ENCODE assay signal across 26 cellular contexts in the genomic region with DNA sequence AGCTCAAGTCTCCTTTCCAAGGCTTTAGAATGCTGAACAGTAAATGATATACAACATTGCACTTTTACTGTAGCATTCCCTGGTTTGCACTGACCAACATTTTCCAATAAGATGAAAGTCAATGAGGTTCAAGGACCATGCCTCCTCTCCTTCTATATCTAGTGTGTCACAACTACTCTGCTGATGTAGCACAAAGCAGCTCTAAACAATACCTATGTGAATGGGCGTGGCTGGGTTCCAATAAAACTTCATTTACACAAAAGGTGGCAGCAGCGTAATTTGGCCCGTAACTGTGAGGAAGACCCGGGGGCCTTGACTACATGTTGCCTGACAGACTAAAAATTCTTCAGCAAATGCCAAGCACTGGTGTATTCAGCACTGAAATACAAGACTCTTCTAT. TPM values are rescaled to one million over a fixed set of nuclear protein-coding genes. Genes with fewer than 3 reads are reported as not detected.
DNase-seq lines count a peak whose midpoint lies in the region; ATAC-seq lines count a peak whose summit lies in the region.
"Had no signal": no experiment of that assay in that cellular context is flagged by ENCODE, and none has a peak within 500 bp of the region (broad histone marks: within the 10 kb centered on the region; RNA-seq: fewer than 3 reads in every experiment).

No MANE protein-coding gene starts in this region.

- H3K27ac ChIP-seq in CD4-positive, alpha-beta memory T cell (ENCODE audit: low read depth, low read length) = no peak overlapping the region
- H3K27ac ChIP-seq in naive thymus-derived CD4-positive, alpha-beta T cell (ENCODE audit: low read depth, low read length) = no peak overlapping the region
- H3K27ac ChIP-seq: C4-2B, GM23248, HL-60, KMS-11, RWPE1 had no signal

- H3K36me3 Mint-ChIP-seq in activated naive CD4-positive, alpha-beta T cell treated with anti-CD3 and anti-CD28 coated beads, Interleukin-2, amount 10 ng/mL, durations not matched to agents 7 days and 5 days = peaks cover 51% of the 10 kb centered on the region
- H3K36me3 Mint-ChIP-seq in CD4-positive, alpha-beta memory T cell = peaks cover 33 to 64% of the 10 kb centered on the region in 2 donors
- H3K36me3 Mint-ChIP-seq in activated T-helper 1 cell treated with anti-CD3 and anti-CD28 coated beads, Interleukin-12 subunit alpha, Interleukin-12 subunit beta, Interleukin-2, Interleukin-4 antibody, amounts not matched to agents 30 ng/mL and 10 ng/mL and 1 ng/mL, durations not matched to agents 14 hours and 24 hours and 36 hours (ENCODE audit: low read depth) = peaks cover 56% of the 10 kb centered on the region
- H3K36me3 Mint-ChIP-seq in naive thymus-derived CD4-positive, alpha-beta T cell = peaks cover 15 to 31% (median 30%) of the 10 kb centered on the region in 5 donors

- no peaks in the 10 kb centered on the region for H3K27me3 Mint-ChIP-seq in activated naive CD4-positive, alpha-beta T cell treated with anti-CD3 and anti-CD28 coated beads, Interleukin-2, amount 10 ng/mL, durations not matched to agents 7 days and 5 days
- H3K27me3 Mint-ChIP-seq in CD4-positive, alpha-beta memory T cell = no peaks in the 10 kb centered on the region
- no peaks in the 10 kb centered on the region for H3K27me3 Mint-ChIP-seq in activated T-helper 1 cell treated with anti-CD3 and anti-CD28 coated beads, Interleukin-12 subunit alpha, Interleukin-12 subunit beta, Interleukin-2, Interleukin-4 antibody, amounts not matched to agents 30 ng/mL and 10 ng/mL and 1 ng/mL, durations not matched to agents 14 hours and 24 hours and 36 hours (ENCODE audit: insufficient read depth)
- H3K27me3 Mint-ChIP-seq in naive thymus-derived CD4-positive, alpha-beta T cell = no peaks in the 10 kb centered on the region

- ATAC-seq in naive thymus-derived CD4-positive, alpha-beta T cell = no peak
- ATAC-seq in GM21825 (IDR thresholded peaks at IDR 0.05; ENCODE audit: unreplicated experiment) = no peak
- ATAC-seq: PC-3 had no signal

- intact Hi-C loops in CD4-positive, alpha-beta memory T cell (cut with micrococcal nuclease) = loop anchor here (2.0 kb wide), 1 partner anchor 17 kb away; no protein-coding TSS in a partner anchor
- intact Hi-C loops in activated T-helper 1 cell treated with anti-CD3 and anti-CD28 coated beads, Interleukin-12 subunit alpha, Interleukin-12 subunit beta, Interleukin-2, Interleukin-4 antibody, amounts not matched to agents 30 ng/mL and 10 ng/mL and 1 ng/mL, durations not matched to agents 14 hours and 24 hours and 36 hours (cut with micrococcal nuclease) = no loop called here
- intact Hi-C loops in naive thymus-derived CD4-positive, alpha-beta T cell (cut with micrococcal nuclease) = no loop called here

- H3K27me3 ChIP-seq in CD4-positive, alpha-beta memory T cell (ENCODE audit: insufficient read depth, low read length) = no peaks in the 10 kb centered on the region
- no peaks in the 10 kb centered on the region for H3K27me3 ChIP-seq in naive thymus-derived CD4-positive, alpha-beta T cell (ENCODE audit: control insufficient read depth in 2 of 2, insufficient read depth in 2 of 2, low read length in 2 of 2)

- H3K4me3 ChIP-seq in CD4-positive, alpha-beta memory T cell (ENCODE audit: low read length in 2 of 2) = no peak overlapping the region
- H3K4me3 ChIP-seq in naive thymus-derived CD4-positive, alpha-beta T cell (ENCODE audit: low read length) = no peak overlapping the region
- H3K4me3 ChIP-seq: GM23248, HAP-1 had no signal

- peaks cover 24% of the 10 kb centered on the region for H3K4me1 ChIP-seq in CD4-positive, alpha-beta memory T cell (ENCODE audit: insufficient read depth, low read length)
- H3K4me1 ChIP-seq in naive thymus-derived CD4-positive, alpha-beta T cell (ENCODE audit: control insufficient read depth in 2 of 2, insufficient read depth in 2 of 2, low read length in 2 of 2) = peaks cover under 1 to 7% of the 10 kb centered on the region in 2 donors
- H3K4me1 ChIP-seq: Caco-2 had no signal

- DNase-seq in activated naive CD4-positive, alpha-beta T cell treated with anti-CD3 and anti-CD28 coated beads, Interleukin-2, amount 10 ng/mL, durations not matched to agents 7 days and 5 days = no peak
- no peak for DNase-seq in activated naive CD4-positive, alpha-beta T cell treated with Interleukin-2 at 50 U/mL for 16 hours
- DNase-seq in CD4-positive, alpha-beta memory T cell = no peak
- no peak for DNase-seq in activated T-helper 1 cell treated with anti-CD3 and anti-CD28 coated beads, Interleukin-12 subunit alpha, Interleukin-12 subunit beta, Interleukin-2, Interleukin-4 antibody, amounts not matched to agents 30 ng/mL and 10 ng/mL and 1 ng/mL, durations not matched to agents 14 hours and 24 hours and 36 hours (ENCODE audit: low spot score)
- no peak for DNase-seq in naive thymus-derived CD4-positive, alpha-beta T cell
- DNase-seq in NCI-H1105 treated with DMSO at 0.1 percent for 48 hours (lab: John Stamatoyannopoulos, UW) = no peak
- DNase-seq: ACHN, Caco-2, GDM1, GM23248, NCI-H1417 treated with DMSO at 0.1 percent for 48 hours, NCI-H187 treated with DMSO at 0.1 percent for 48 hours, NCI-H226, NCI-H524, NCI-H82, PC-3, SIG-M5 had no signal

- POLR2A ChIA-PET in CD4-positive, alpha-beta memory T cell (lab: Charles Lee; ENCODE audit: partially characterized antibody) = interaction anchor here (1.1 kb wide), 1 partner anchor 14 kb away, joined by 3 read pairs; no protein-coding TSS in a partner anchor
- POLR2A ChIA-PET in naive thymus-derived CD4-positive, alpha-beta T cell (lab: Charles Lee) = interaction anchor here (0.7 to 2.2 kb wide), 5 partner anchors 9 to 201 kb away, joined by 3 to 5 read pairs (median 3); a partner anchor contains a TSS

- H3K4me1 Mint-ChIP-seq in activated naive CD4-positive, alpha-beta T cell treated with anti-CD3 and anti-CD28 coated beads, Interleukin-2, amount 10 ng/mL, durations not matched to agents 7 days and 5 days = peaks cover 25% of the 10 kb centered on the region
- peaks cover 22 to 42% (median 30%) of the 10 kb centered on the region in 4 donors for H3K4me1 Mint-ChIP-seq in CD4-positive, alpha-beta memory T cell
- H3K4me1 Mint-ChIP-seq in activated T-helper 1 cell treated with anti-CD3 and anti-CD28 coated beads, Interleukin-12 subunit alpha, Interleukin-12 subunit beta, Interleukin-2, Interleukin-4 antibody, amounts not matched to agents 30 ng/mL and 10 ng/mL and 1 ng/mL, durations not matched to agents 14 hours and 24 hours and 36 hours (ENCODE audit: low read depth) = peaks cover 35% of the 10 kb centered on the region
- peaks cover 15 to 35% (median 27%) of the 10 kb centered on the region in 7 donors for H3K4me1 Mint-ChIP-seq in naive thymus-derived CD4-positive, alpha-beta T cell

- CTCF ChIA-PET in activated naive CD4-positive, alpha-beta T cell treated with anti-CD3 and anti-CD28 coated beads, Interleukin-2, amount 10 ng/mL, durations not matched to agents 7 days and 5 days (lab: Charles Lee) = interaction anchor here (1.1 to 1.2 kb wide), 2 partner anchors 61 to 214 kb away, joined by 3 read pairs; no protein-coding TSS in a partner anchor
- CTCF ChIA-PET in CD4-positive, alpha-beta memory T cell (lab: Charles Lee; ENCODE audit: partially characterized antibody) = interaction anchor here (1.2 to 4.7 kb wide), 3 partner anchors 15 to 213 kb away, joined by 3 to 25 read pairs (median 10); no protein-coding TSS in a partner anchor
- CTCF ChIA-PET in naive thymus-derived CD4-positive, alpha-beta T cell (lab: Charles Lee) = interaction anchor here (0.8 to 3.0 kb wide), 2 partner anchors 51 to 55 kb away, joined by 4 to 19 read pairs; no protein-coding TSS in a partner anchor

- no peak overlapping the region for H3K4me3 Mint-ChIP-seq in activated naive CD4-positive, alpha-beta T cell treated with anti-CD3 and anti-CD28 coated beads, Interleukin-2, amount 10 ng/mL, durations not matched to agents 7 days and 5 days
- H3K4me3 Mint-ChIP-seq in CD4-positive, alpha-beta memory T cell = peak overlapping the region in 2 of 8 donors; percentile 1 to 35
- no peak overlapping the region for H3K4me3 Mint-ChIP-seq in activated T-helper 1 cell treated with anti-CD3 and anti-CD28 coated beads, Interleukin-12 subunit alpha, Interleukin-12 subunit beta, Interleukin-2, Interleukin-4 antibody, amounts not matched to agents 30 ng/mL and 10 ng/mL and 1 ng/mL, durations not matched to agents 14 hours and 24 hours and 36 hours
- no peak overlapping the region for H3K4me3 Mint-ChIP-seq in naive thymus-derived CD4-positive, alpha-beta T cell

- H3K27ac Mint-ChIP-seq in activated naive CD4-positive, alpha-beta T cell treated with anti-CD3 and anti-CD28 coated beads, Interleukin-2, amount 10 ng/mL, durations not matched to agents 7 days and 5 days = peak overlapping the region; percentile 20
- peak overlapping the region in 6 of 7 donors; percentile 5 to 90 (median 76) for H3K27ac Mint-ChIP-seq in CD4-positive, alpha-beta memory T cell
- peak overlapping the region; percentile 58 for H3K27ac Mint-ChIP-seq in activated T-helper 1 cell treated with anti-CD3 and anti-CD28 coated beads, Interleukin-12 subunit alpha, Interleukin-12 subunit beta, Interleukin-2, Interleukin-4 antibody, amounts not matched to agents 30 ng/mL and 10 ng/mL and 1 ng/mL, durations not matched to agents 14 hours and 24 hours and 36 hours
- peak overlapping the region; percentile 11 to 82 (median 61) for H3K27ac Mint-ChIP-seq in naive thymus-derived CD4-positive, alpha-beta T cell

- peaks cover 60% of the 10 kb centered on the region for H3K36me3 ChIP-seq in CD4-positive, alpha-beta memory T cell (ENCODE audit: insufficient read depth, low read length)
- H3K36me3 ChIP-seq in naive thymus-derived CD4-positive, alpha-beta T cell (ENCODE audit: control insufficient read depth in 2 of 3, insufficient read depth in 3 of 3, low read length in 3 of 3) = peaks cover 10 to 71% (median 19%) of the 10 kb centered on the region in 3 experiments

- no peaks in the 10 kb centered on the region for H3K9me3 Mint-ChIP-seq in activated naive CD4-positive, alpha-beta T cell treated with anti-CD3 and anti-CD28 coated beads, Interleukin-2, amount 10 ng/mL, durations not matched to agents 7 days and 5 days
- no peaks in the 10 kb centered on the region for H3K9me3 Mint-ChIP-seq in CD4-positive, alpha-beta memory T cell
- H3K9me3 Mint-ChIP-seq in activated T-helper 1 cell treated with anti-CD3 and anti-CD28 coated beads, Interleukin-12 subunit alpha, Interleukin-12 subunit beta, Interleukin-2, Interleukin-4 antibody, amounts not matched to agents 30 ng/mL and 10 ng/mL and 1 ng/mL, durations not matched to agents 14 hours and 24 hours and 36 hours = no peaks in the 10 kb centered on the region
- H3K9me3 Mint-ChIP-seq in naive thymus-derived CD4-positive, alpha-beta T cell = no peaks in the 10 kb centered on the region

- H3K9me3 ChIP-seq in CD4-positive, alpha-beta memory T cell (ENCODE audit: control insufficient read depth in 1 of 2, low read length in 2 of 2) = no peaks in the 10 kb centered on the region
- H3K9me3 ChIP-seq in naive thymus-derived CD4-positive, alpha-beta T cell (ENCODE audit: control insufficient read depth in 2 of 3, low read length in 3 of 3) = no peaks in the 10 kb centered on the region
- H3K9me3 ChIP-seq: Caco-2, HAP-1 had no signal

RNA-seq across cellular contexts. Expression of a gene that starts 6.6 kb away (rescaled TPM):
- total RNA-seq in CD4-positive, alpha-beta memory T cell = 10 to 100 TPM; 86.5 to 92.4 TPM
- 10 to 100 TPM; 59.1 to 84.9 TPM for polyA plus RNA-seq in CD4-positive, alpha-beta memory T cell
- total RNA-seq in activated T-helper 1 cell treated with anti-CD3 and anti-CD28 coated beads, Interleukin-12 subunit alpha, Interleukin-12 subunit beta, Interleukin-2, Interleukin-4 antibody, amounts not matched to agents 30 ng/mL and 10 ng/mL and 1 ng/mL, durations not matched to agents 14 hours and 24 hours and 36 hours = 177 and 184 TPM in 2 replicates
- total RNA-seq in naive thymus-derived CD4-positive, alpha-beta T cell = 100 to 1,000 TPM in 1 of 5 experiments, 10 to 100 TPM in 4; 70.8 to 105 (median 91.9) TPM
- polyA plus RNA-seq in naive thymus-derived CD4-positive, alpha-beta T cell = 10 to 100 TPM; 69.6 to 94.0 TPM

RNA-seq across cellular contexts. Expression of a gene that starts 8.8 kb away (rescaled TPM):
- total RNA-seq in CD4-positive, alpha-beta memory T cell = not detected
- polyA plus RNA-seq in CD4-positive, alpha-beta memory T cell = under 1 TPM in 1 of 2 donors, not detected in 1; 0.37 TPM
- total RNA-seq in activated T-helper 1 cell treated with anti-CD3 and anti-CD28 coated beads, Interleukin-12 subunit alpha, Interleukin-12 subunit beta, Interleukin-2, Interleukin-4 antibody, amounts not matched to agents 30 ng/mL and 10 ng/mL and 1 ng/mL, durations not matched to agents 14 hours and 24 hours and 36 hours = 3.6 and 3.7 TPM in 2 replicates
- 1 to 10 TPM in 2 of 5 experiments, not detected in 3; 1.0 to 1.2 TPM for total RNA-seq in naive thymus-derived CD4-positive, alpha-beta T cell
- under 1 TPM in 1 of 2 donors, not detected in 1; 0.13 TPM for polyA plus RNA-seq in naive thymus-derived CD4-positive, alpha-beta T cell
- total RNA-seq: Daoy, GM23248 had no signal

RNA-seq across cellular contexts. Expression of a gene that starts 13.2 kb away (rescaled TPM):
- under 1 TPM in 1 of 2 experiments, not detected in 1; 0.35 TPM for total RNA-seq in CD4-positive, alpha-beta memory T cell
- polyA plus RNA-seq in CD4-positive, alpha-beta memory T cell = 1 to 10 TPM in 1 of 2 donors, not detected in 1; 1.0 TPM
- 2.7 and 2.9 TPM in 2 replicates for total RNA-seq in activated T-helper 1 cell treated with anti-CD3 and anti-CD28 coated beads, Interleukin-12 subunit alpha, Interleukin-12 subunit beta, Interleukin-2, Interleukin-4 antibody, amounts not matched to agents 30 ng/mL and 10 ng/mL and 1 ng/mL, durations not matched to agents 14 hours and 24 hours and 36 hours
- total RNA-seq in naive thymus-derived CD4-positive, alpha-beta T cell = 1 to 10 TPM in 1 of 5 experiments, under 1 TPM in 3, not detected in 1; 0.24 to 1.1 (median 0.28) TPM
- 1 to 10 TPM; 2.3 to 4.6 TPM for polyA plus RNA-seq in naive thymus-derived CD4-positive, alpha-beta T cell
- total RNA-seq: Daoy, GM23248 had no signal

RNA-seq across cellular contexts. Expression of a gene that starts 37.8 kb away (rescaled TPM):
- 100 to 1,000 TPM; 183 to 184 TPM for total RNA-seq in CD4-positive, alpha-beta memory T cell
- polyA plus RNA-seq in CD4-positive, alpha-beta memory T cell = 10 to 100 TPM; 36.2 to 66.9 TPM
- 108 and 116 TPM in 2 replicates for total RNA-seq in activated T-helper 1 cell treated with anti-CD3 and anti-CD28 coated beads, Interleukin-12 subunit alpha, Interleukin-12 subunit beta, Interleukin-2, Interleukin-4 antibody, amounts not matched to agents 30 ng/mL and 10 ng/mL and 1 ng/mL, durations not matched to agents 14 hours and 24 hours and 36 hours
- 100 to 1,000 TPM; 112 to 204 (median 160) TPM for total RNA-seq in naive thymus-derived CD4-positive, alpha-beta T cell
- 10 to 100 TPM; 46.6 to 73.3 TPM for polyA plus RNA-seq in naive thymus-derived CD4-positive, alpha-beta T cell

RNA-seq across cellular contexts. Expression of a gene that starts 38.6 kb away (rescaled TPM):
- total RNA-seq in CD4-positive, alpha-beta memory T cell = not detected
- polyA plus RNA-seq in CD4-positive, alpha-beta memory T cell = not detected
- 0.02 and 0.05 TPM in 2 replicates for total RNA-seq in activated T-helper 1 cell treated with anti-CD3 and anti-CD28 coated beads, Interleukin-12 subunit alpha, Interleukin-12 subunit beta, Interleukin-2, Interleukin-4 antibody, amounts not matched to agents 30 ng/mL and 10 ng/mL and 1 ng/mL, durations not matched to agents 14 hours and 24 hours and 36 hours
- 1 to 10 TPM in 2 of 5 experiments, under 1 TPM in 3; 0.07 to 2.7 (median 0.39) TPM for total RNA-seq in naive thymus-derived CD4-positive, alpha-beta T cell
- under 1 TPM in 1 of 2 donors, not detected in 1; 0.08 TPM for polyA plus RNA-seq in naive thymus-derived CD4-positive, alpha-beta T cell
- total RNA-seq: GM23248, HT1080, M059J had no signal
- polyA plus RNA-seq: GM23248 had no signal

Comparison
In these comparisons a context has a peak if more than half of its experiments do, and no peak if none do; other contexts are left out.
1. H3K27ac Mint-ChIP-seq: peak in every context shown above with its lines; median percentile 76 in CD4-positive, alpha-beta memory T cell; 61 in naive thymus-derived CD4-positive, alpha-beta T cell; 58 in activated T-helper 1 cell treated with anti-CD3 and anti-CD28 coated beads, Interleukin-12 subunit alpha, Interleukin-12 subunit beta, Interleukin-2, Interleukin-4 antibody, amounts not matched to agents 30 ng/mL and 10 ng/mL and 1 ng/mL, durations not matched to agents 14 hours and 24 hours and 36 hours; 20 in activated naive CD4-positive, alpha-beta T cell treated with anti-CD3 and anti-CD28 coated beads, Interleukin-2, amount 10 ng/mL, durations not matched to agents 7 days and 5 days.